In the genomic region with DNA sequence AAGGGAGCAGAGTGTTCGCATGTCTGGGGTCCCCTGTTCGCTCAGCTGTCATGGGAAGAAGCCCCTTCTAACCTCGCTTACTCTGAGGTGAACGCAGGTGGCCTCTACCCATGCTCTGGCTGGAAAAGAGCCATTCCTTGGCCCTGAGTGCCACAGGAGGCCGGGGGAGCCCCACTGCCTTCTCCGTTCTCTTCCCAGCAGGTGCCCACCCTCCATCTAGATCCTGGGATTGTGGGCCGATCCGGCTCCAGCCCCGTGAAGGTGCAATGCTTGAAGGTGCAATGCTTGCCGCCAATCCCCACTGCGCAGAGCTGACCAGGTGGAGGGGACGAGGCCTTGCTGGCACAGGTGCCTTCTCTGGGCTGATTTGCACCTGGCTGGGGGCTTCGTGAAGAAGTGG, we compare ENCODE assay signal across 19 cellular contexts.
DNase-seq lines count a peak whose midpoint lies in the region; FAIRE-seq and TF ChIP-seq lines count a peak whose summit lies in the region.
"Had no signal": no experiment of that assay in that cellular context is flagged by ENCODE, and none has a peak within 500 bp of the region (broad histone marks: within the 10 kb centered on the region; RNA-seq: fewer than 3 reads in every experiment).

No MANE protein-coding gene starts in this region.

- no peak overlapping the region for H4K8ac ChIP-seq in mesenchymal stem cell (ENCODE audit: low read length)

- H3K9me3 ChIP-seq in esophagus muscularis mucosa: no peaks in the 10 kb centered on the region
- no peaks in the 10 kb centered on the region for H3K9me3 ChIP-seq in mesenchymal stem cell (ENCODE audit: control insufficient read depth, low read length)
- H3K9me3 ChIP-seq: BLaER1, Caco-2 had no signal

- H2BK5ac ChIP-seq in mesenchymal stem cell (ENCODE audit: low read depth, low read length, poor library complexity, severe bottlenecking): no peak overlapping the region

- no peak overlapping the region for H3K18ac ChIP-seq in mesenchymal stem cell (ENCODE audit: low read depth in 1 of 2, low read length in 2 of 2)

- H2AK5ac ChIP-seq in mesenchymal stem cell (ENCODE audit: low read length, severe bottlenecking): no peak overlapping the region

- DNase-seq in H7 (peak; percentile 22), esophagus muscularis mucosa (ENCODE audit: extremely low spot score) (peak; percentile 68), mesenchymal stem cell (no peak), AG08396 (ENCODE audit: low spot score) (no peak), GM12891 (ENCODE audit: insufficient read length, low spot score) (no peak), GM20000 (ENCODE audit: low spot score) (no peak)
- DNase-seq: Caco-2; CD4-positive, CD25-positive, alpha-beta regulatory T cell; CD8-positive, alpha-beta T cell; DMS153; DND-41; GOT3; HCEC 1CT had no signal

- no peak overlapping the region for H2BK15ac ChIP-seq in mesenchymal stem cell (ENCODE audit: low read depth, poor library complexity, severe bottlenecking)

- 88% methylated on average over 11 of the region's 13 CpGs for WGBS in esophagus muscularis mucosa
- WGBS in mesenchymal stem cell: 81% methylated on average over 13 of the region's 13 CpGs

- H4K91ac ChIP-seq in mesenchymal stem cell (ENCODE audit: low read length): peak overlapping the region; percentile 13

- H3K9ac ChIP-seq in mesenchymal stem cell (ENCODE audit: low read length): no peak overlapping the region
- H3K9ac ChIP-seq: BLaER1 had no signal

- H3K4me3 ChIP-seq in H7 (ENCODE audit: insufficient read depth, low read depth, low read length) (no peak overlapping the region), esophagus muscularis mucosa (no peak overlapping the region), mesenchymal stem cell (ENCODE audit: insufficient read depth in 1 of 2, low read depth in 1 of 2, low read length in 2 of 2) (no peak overlapping the region)
- H3K4me3 ChIP-seq: BLaER1, GM12878 had no signal

- no peak for TF ChIP-seq EP300 in esophagus muscularis mucosa (IDR thresholded peaks at IDR 0.05)

- TF ChIP-seq CTCF in esophagus muscularis mucosa (IDR thresholded peaks at IDR 0.05): no peak
- no peak for TF ChIP-seq CTCF in GM20000 (IDR thresholded peaks at IDR 0.05; ENCODE audit: extremely low read depth, missing control alignments)

- H3K4me1 ChIP-seq in esophagus muscularis mucosa (no peaks in the 10 kb centered on the region), mesenchymal stem cell (ENCODE audit: control insufficient read depth, insufficient read depth, low read depth, low read length) (peaks cover 2% of the 10 kb centered on the region)
- H3K4me1 ChIP-seq: Caco-2 had no signal

- TF ChIP-seq POLR2A in esophagus muscularis mucosa (IDR thresholded peaks at IDR 0.05; ENCODE audit: low read depth) (no peak), GM12891 (IDR thresholded peaks at IDR 0.05; ENCODE audit: low read depth, low read length) (no peak)

- H3K27ac ChIP-seq in esophagus muscularis mucosa (replicated peaks in 1 of 4) (no peak overlapping the region), mesenchymal stem cell (ENCODE audit: low read length, poor library complexity, severe bottlenecking) (no peak overlapping the region)
- H3K27ac ChIP-seq: BLaER1, C4-2B had no signal

- H3K36me3 ChIP-seq in H7 (replicated peaks; ENCODE audit: control insufficient read depth, insufficient read depth, low read length): no peaks in the 10 kb centered on the region
- H3K36me3 ChIP-seq in esophagus muscularis mucosa: no peaks in the 10 kb centered on the region
- H3K36me3 ChIP-seq in mesenchymal stem cell (ENCODE audit: control insufficient read depth in 1 of 2, insufficient read depth in 2 of 2, low read depth in 1 of 2, low read length in 2 of 2): no peaks in the 10 kb centered on the region
- H3K36me3 ChIP-seq: BLaER1 had no signal

- no peak overlapping the region for H3K23ac ChIP-seq in mesenchymal stem cell (ENCODE audit: low read length in 2 of 2)

- intact Hi-C loops in esophagus muscularis mucosa (cut with DNase I): no loop called here

- no peaks in the 10 kb centered on the region for H3K79me1 ChIP-seq in mesenchymal stem cell (replicated peaks; ENCODE audit: low read length, poor library complexity, severe bottlenecking)

- H3K27me3 ChIP-seq in H7 (ENCODE audit: control insufficient read depth, insufficient read depth, low read length) (peaks cover 2% of the 10 kb centered on the region; the same call in 1 of the 2 replicates), esophagus muscularis mucosa (peaks cover 0 to 65% (median 5%) of the 10 kb centered on the region in 4 donors), mesenchymal stem cell (ENCODE audit: control insufficient read depth in 1 of 2, insufficient read depth in 1 of 2, low read length in 2 of 2) (peaks cover 21 to 42% of the 10 kb centered on the region in 2 experiments)
- H3K27me3 ChIP-seq: BLaER1 had no signal

- H2AFZ ChIP-seq in mesenchymal stem cell (ENCODE audit: low read depth, low read length): no peak overlapping the region

- no peak overlapping the region for H2BK120ac ChIP-seq in mesenchymal stem cell (ENCODE audit: low read depth, low read length)

- H3K4me2 ChIP-seq in mesenchymal stem cell (ENCODE audit: low read length, poor library complexity, severe bottlenecking): no peak overlapping the region
- H3K4me2 ChIP-seq: BLaER1 had no signal

- no peak overlapping the region for H3K4ac ChIP-seq in mesenchymal stem cell (ENCODE audit: low read depth in 1 of 2, low read length in 2 of 2)

- no peak for FAIRE-seq in GM12891 (lab: Jason Lieb, UNC)
- FAIRE-seq: G401.6, GM12878, GM18507, H54 had no signal

- no peak overlapping the region for H2BK12ac ChIP-seq in mesenchymal stem cell (ENCODE audit: low read length in 2 of 2)

- H3K14ac ChIP-seq in mesenchymal stem cell (ENCODE audit: low read length in 2 of 2): no peak overlapping the region

TF ChIP-seq in GM12891, 5 proteins besides CTCF, POLR2A, EP300 and RAD21:
- TF ChIP-seq PAX5 (IDR thresholded peaks at IDR 0.05; ENCODE audit: insufficient read depth, low read length, severe bottlenecking): no peak
- no peak for TF ChIP-seq SPI1 (IDR thresholded peaks at IDR 0.05; ENCODE audit: low read depth, low read length)
- no peak for TF ChIP-seq POLR2AphosphoS5 (IDR thresholded peaks at IDR 0.05; ENCODE audit: low read depth, low read length)
- no peak for TF ChIP-seq POU2F2 (IDR thresholded peaks at IDR 0.05; ENCODE audit: low read depth, low read length)
- TF ChIP-seq TAF1 (IDR thresholded peaks at IDR 0.05; ENCODE audit: low read depth, low read length): no peak
TF ChIP-seq in GM12891: peak in this region for 0.

Comparison
In these comparisons a context has a peak if more than half of its experiments do, and no peak if none do; other contexts are left out.
1. DNase-seq: peak in H7 (single experiment) and esophagus muscularis mucosa (single experiment); none in mesenchymal stem cell (single experiment), AG08396 (single experiment), GM12891 (single experiment) and GM20000 (single experiment).